ENCODE assay signal across 8 cellular contexts in the genomic region with DNA sequence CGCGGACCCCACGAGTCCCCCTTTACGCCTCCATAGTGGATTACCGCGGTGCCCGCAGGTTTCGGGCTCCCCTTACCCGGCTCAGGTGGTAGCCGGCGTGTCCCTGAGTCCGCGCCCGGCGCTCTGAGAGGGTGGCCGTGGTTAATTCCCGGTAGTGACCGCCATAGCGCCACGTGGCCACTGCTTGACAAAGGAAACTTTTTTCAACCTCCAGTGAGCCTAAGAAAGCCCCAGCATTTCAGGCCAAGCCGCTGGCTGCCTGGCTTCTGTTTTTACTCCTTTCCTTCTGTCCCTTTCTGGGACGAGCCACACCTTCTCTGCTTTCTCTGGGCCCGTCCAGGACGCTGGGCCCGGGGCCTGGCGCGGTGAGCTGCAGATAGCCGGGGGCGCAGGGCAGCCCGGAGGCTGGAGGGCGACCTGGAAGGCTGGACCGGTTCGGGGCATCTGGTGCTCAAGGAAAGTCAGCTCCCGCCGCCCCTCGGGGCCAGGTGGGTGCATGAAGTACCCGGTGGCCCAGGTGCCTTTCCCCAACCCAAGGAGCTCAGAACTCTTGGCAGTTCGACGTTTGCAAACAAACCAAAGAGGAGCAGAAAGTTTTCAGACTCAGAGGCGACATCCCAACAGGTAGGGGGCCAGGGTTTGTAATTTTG. TPM values are rescaled to one million over a fixed set of nuclear protein-coding genes. Genes with fewer than 3 reads are reported as not detected.
DNase-seq lines count a peak whose midpoint lies in the region; ATAC-seq and TF ChIP-seq lines count a peak whose summit lies in the region.

No MANE protein-coding gene starts in this region.

- WGBS in esophagus squamous epithelium, 2 donors = 8 to 12% methylated on average over 12 to 14 of the region's 40 CpGs

- H3K4me1 ChIP-seq in esophagus squamous epithelium = peaks cover 2 to 50% (median 20%) of the 10 kb centered on the region in 3 donors

- TF ChIP-seq EP300 in Ishikawa (IDR thresholded peaks at IDR 0.05; ENCODE audit: borderline replicate concordance) = no peak

- no peak for TF ChIP-seq CTCF in esophagus squamous epithelium (IDR thresholded peaks at IDR 0.05)

- TF ChIP-seq POLR2A in esophagus squamous epithelium (IDR thresholded peaks at IDR 0.05) = no peak

- peak overlapping the region; percentile 74 to 90 (median 82) for H3K27ac ChIP-seq in esophagus squamous epithelium

- peaks cover 42% of the 10 kb centered on the region for H3K27me3 Mint-ChIP-seq in T-helper 2 cell treated with Interferon-gamma antibody and Interleukin-4, amounts not matched to agents 5 μg/mL and 100 μg/mL, for 36 hours (ENCODE audit: low read depth)
- H3K27me3 Mint-ChIP-seq in naive B cell = peaks cover 23 to 42% (median 25%) of the 10 kb centered on the region in 3 donors

- TF ChIP-seq RAD21 in Ishikawa (IDR thresholded peaks at IDR 0.05; ENCODE audit: low read depth) = no peak

- peaks cover 0 to 4% (median 0%) of the 10 kb centered on the region in 4 donors for H3K27me3 ChIP-seq in esophagus squamous epithelium

- H3K4me3 ChIP-seq in esophagus squamous epithelium = peak overlapping the region; percentile 73 to 98 (median 86)

- no peaks in the 10 kb centered on the region for H3K9me3 Mint-ChIP-seq in T-helper 2 cell treated with Interferon-gamma antibody and Interleukin-4, amounts not matched to agents 5 μg/mL and 100 μg/mL, for 36 hours
- no peaks in the 10 kb centered on the region for H3K9me3 Mint-ChIP-seq in naive B cell

- intact Hi-C loops in esophagus squamous epithelium (cut with DNase I) = no loop called here

- no peaks in the 10 kb centered on the region for H3K9me3 ChIP-seq in esophagus squamous epithelium

- H3K36me3 Mint-ChIP-seq in T-helper 2 cell treated with Interferon-gamma antibody and Interleukin-4, amounts not matched to agents 5 μg/mL and 100 μg/mL, for 36 hours (ENCODE audit: low read depth) = no peaks in the 10 kb centered on the region
- H3K36me3 Mint-ChIP-seq in naive B cell = no peaks in the 10 kb centered on the region

- DNase-seq in NCI-H1436 (lab: John Stamatoyannopoulos, UW) = peak; percentile 62
- DNase-seq in NCI-H1436 treated with DMSO at 0.1 percent for 48 hours (lab: John Stamatoyannopoulos, UW) = no peak
- no peak for DNase-seq in T-helper 2 cell treated with Interferon-gamma antibody and Interleukin-4, amounts not matched to agents 5 μg/mL and 100 μg/mL, for 36 hours (ENCODE audit: low spot score)
- no peak for DNase-seq in esophagus squamous epithelium (lab: John Stamatoyannopoulos, UW)
- no peak for DNase-seq in naive B cell
- no peak for DNase-seq in central memory CD4-positive, alpha-beta T cell

- H3K27ac Mint-ChIP-seq in T-helper 2 cell treated with Interferon-gamma antibody and Interleukin-4, amounts not matched to agents 5 μg/mL and 100 μg/mL, for 36 hours = no peak overlapping the region
- H3K27ac Mint-ChIP-seq in naive B cell = peak overlapping the region in 3 of 6 donors; percentile 56 to 71 (median 65)

- H3K4me3 Mint-ChIP-seq in T-helper 2 cell treated with Interferon-gamma antibody and Interleukin-4, amounts not matched to agents 5 μg/mL and 100 μg/mL, for 36 hours = peak overlapping the region; percentile 81
- H3K4me3 Mint-ChIP-seq in naive B cell = peak overlapping the region; percentile 83 to 92 (median 89)

- peak; percentile 49 for ATAC-seq in GM21717 (IDR thresholded peaks at IDR 0.05; ENCODE audit: unreplicated experiment)
- ATAC-seq in naive B cell (ENCODE audit: low read depth in 2 of 2) = peak; percentile 38 to 42

- H3K4me1 Mint-ChIP-seq in T-helper 2 cell treated with Interferon-gamma antibody and Interleukin-4, amounts not matched to agents 5 μg/mL and 100 μg/mL, for 36 hours (ENCODE audit: low read depth) = peaks cover 2% of the 10 kb centered on the region
- H3K4me1 Mint-ChIP-seq in naive B cell = peaks cover 0 to 9% (median 8%) of the 10 kb centered on the region in 3 donors

- H3K36me3 ChIP-seq in esophagus squamous epithelium = no peaks in the 10 kb centered on the region

TF ChIP-seq in Ishikawa, 13 proteins besides CTCF, POLR2A, EP300 and RAD21:
- TF ChIP-seq YY1 (IDR thresholded peaks at IDR 0.05; ENCODE audit: low read depth) = peak; percentile 50; the same call in 1 of the 2 replicates
- 0 out of 2 replicates have a peak, but pooled peaks have one; percentile 37 for TF ChIP-seq TAF1 (IDR thresholded peaks at IDR 0.05; ENCODE audit: low read depth)
- TF ChIP-seq, protein P1, sequence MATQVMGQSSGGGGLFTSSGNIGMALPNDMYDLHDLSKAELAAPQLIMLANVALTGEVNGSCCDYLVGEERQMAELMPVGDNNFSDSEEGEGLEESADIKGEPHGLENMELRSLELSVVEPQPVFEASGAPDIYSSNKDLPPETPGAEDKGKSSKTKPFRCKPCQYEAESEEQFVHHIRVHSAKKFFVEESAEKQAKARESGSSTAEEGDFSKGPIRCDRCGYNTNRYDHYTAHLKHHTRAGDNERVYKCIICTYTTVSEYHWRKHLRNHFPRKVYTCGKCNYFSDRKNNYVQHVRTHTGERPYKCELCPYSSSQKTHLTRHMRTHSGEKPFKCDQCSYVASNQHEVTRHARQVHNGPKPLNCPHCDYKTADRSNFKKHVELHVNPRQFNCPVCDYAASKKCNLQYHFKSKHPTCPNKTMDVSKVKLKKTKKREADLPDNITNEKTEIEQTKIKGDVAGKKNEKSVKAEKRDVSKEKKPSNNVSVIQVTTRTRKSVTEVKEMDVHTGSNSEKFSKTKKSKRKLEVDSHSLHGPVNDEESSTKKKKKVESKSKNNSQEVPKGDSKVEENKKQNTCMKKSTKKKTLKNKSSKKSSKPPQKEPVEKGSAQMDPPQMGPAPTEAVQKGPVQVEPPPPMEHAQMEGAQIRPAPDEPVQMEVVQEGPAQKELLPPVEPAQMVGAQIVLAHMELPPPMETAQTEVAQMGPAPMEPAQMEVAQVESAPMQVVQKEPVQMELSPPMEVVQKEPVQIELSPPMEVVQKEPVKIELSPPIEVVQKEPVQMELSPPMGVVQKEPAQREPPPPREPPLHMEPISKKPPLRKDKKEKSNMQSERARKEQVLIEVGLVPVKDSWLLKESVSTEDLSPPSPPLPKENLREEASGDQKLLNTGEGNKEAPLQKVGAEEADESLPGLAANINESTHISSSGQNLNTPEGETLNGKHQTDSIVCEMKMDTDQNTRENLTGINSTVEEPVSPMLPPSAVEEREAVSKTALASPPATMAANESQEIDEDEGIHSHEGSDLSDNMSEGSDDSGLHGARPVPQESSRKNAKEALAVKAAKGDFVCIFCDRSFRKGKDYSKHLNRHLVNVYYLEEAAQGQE (IDR thresholded peaks at IDR 0.05; ENCODE audit: low read depth) = no peak
- TF ChIP-seq, protein P2, sequence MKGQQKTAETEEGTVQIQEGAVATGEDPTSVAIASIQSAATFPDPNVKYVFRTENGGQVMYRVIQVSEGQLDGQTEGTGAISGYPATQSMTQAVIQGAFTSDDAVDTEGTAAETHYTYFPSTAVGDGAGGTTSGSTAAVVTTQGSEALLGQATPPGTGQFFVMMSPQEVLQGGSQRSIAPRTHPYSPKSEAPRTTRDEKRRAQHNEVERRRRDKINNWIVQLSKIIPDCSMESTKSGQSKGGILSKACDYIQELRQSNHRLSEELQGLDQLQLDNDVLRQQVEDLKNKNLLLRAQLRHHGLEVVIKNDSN (IDR thresholded peaks at IDR 0.05) = peak; percentile 74
- TF ChIP-seq, protein P3, sequence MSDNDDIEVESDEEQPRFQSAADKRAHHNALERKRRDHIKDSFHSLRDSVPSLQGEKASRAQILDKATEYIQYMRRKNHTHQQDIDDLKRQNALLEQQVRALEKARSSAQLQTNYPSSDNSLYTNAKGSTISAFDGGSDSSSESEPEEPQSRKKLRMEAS (IDR thresholded peaks at IDR 0.05) = peak; percentile 88

RNA-seq across cellular contexts. Expression of a gene that starts 0.5 kb away (rescaled TPM):
- total RNA-seq in esophagus squamous epithelium = 10 to 100 TPM; 18.5 to 28.8 (median 21.6) TPM
- 1 to 10 TPM; 2.9 to 5.5 (median 3.9) TPM for polyA plus RNA-seq in naive B cell (ENCODE audit: low read depth in 6 of 6)
